In the genomic region with DNA sequence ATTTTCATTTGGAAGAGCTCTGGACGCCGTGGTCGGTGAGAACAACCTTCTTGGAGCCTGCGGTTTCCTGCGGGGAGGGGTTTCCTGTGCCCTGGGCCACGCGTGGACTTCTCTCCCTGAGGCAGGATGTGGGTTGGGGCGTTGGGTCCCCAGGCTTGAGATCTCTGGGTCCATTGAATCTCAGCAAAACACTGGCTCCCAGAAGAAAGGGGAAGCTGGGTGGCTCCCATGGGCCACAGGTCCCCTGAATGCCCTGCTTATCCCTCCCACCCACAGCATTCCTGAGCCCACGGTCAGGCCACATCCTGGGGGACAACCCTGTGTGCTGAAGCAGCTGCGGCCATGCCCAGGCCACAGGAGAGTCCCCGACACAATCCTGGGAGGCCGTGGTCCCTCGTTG, we compare ENCODE assay signal across 18 cellular contexts.
DNase-seq lines count a peak whose midpoint lies in the region; ATAC-seq and TF ChIP-seq lines count a peak whose summit lies in the region.
"Had no signal": no experiment of that assay in that cellular context is flagged by ENCODE, and none has a peak within 500 bp of the region (broad histone marks: within the 10 kb centered on the region; RNA-seq: fewer than 3 reads in every experiment).

No MANE protein-coding gene starts in this region.

- peak overlapping the region; percentile 18 for H3K27ac Mint-ChIP-seq in CD8-positive, alpha-beta T cell
- no peak overlapping the region for H3K27ac Mint-ChIP-seq in activated CD8-positive, alpha-beta T cell treated with anti-CD3 and anti-CD28 coated beads, Interleukin-2, amount 10 ng/mL, durations not matched to agents 7 days and 5 days
- H3K27ac Mint-ChIP-seq: stimulated activated naive B cell treated with anti-CD40 and anti-IgM and Interleukin-4, amounts not matched to agents 10 μg/mL and 1 μg/mL and 100 μg/mL, for 72 hours had no signal

- H3K36me3 ChIP-seq in CD8-positive, alpha-beta T cell (ENCODE audit: insufficient read depth, low read length), result no peaks in the 10 kb centered on the region
- H3K36me3 ChIP-seq: adrenal gland, ovary, upper lobe of left lung had no signal

- no peaks in the 10 kb centered on the region for H3K27me3 ChIP-seq in CD8-positive, alpha-beta T cell (ENCODE audit: insufficient read depth, low read length)
- H3K27me3 ChIP-seq: adrenal gland, ovary, upper lobe of left lung had no signal

- H3K4me1 ChIP-seq in CD8-positive, alpha-beta T cell (ENCODE audit: insufficient read depth, low read length), result peaks cover 18% of the 10 kb centered on the region
- H3K4me1 ChIP-seq: adrenal gland had no signal

- no peak for TF ChIP-seq CTCF in CD8-positive, alpha-beta T cell (IDR thresholded peaks at IDR 0.05)
- no peak for TF ChIP-seq CTCF in GM20000 (IDR thresholded peaks at IDR 0.05; ENCODE audit: extremely low read depth, missing control alignments)

- in situ Hi-C loops in G401 (cut with HindIII; ENCODE audit: low sequenced_read_pairs), result no loop called here

- H3K36me3 Mint-ChIP-seq in CD8-positive, alpha-beta T cell, result no peaks in the 10 kb centered on the region
- H3K36me3 Mint-ChIP-seq in activated CD8-positive, alpha-beta T cell treated with anti-CD3 and anti-CD28 coated beads, Interleukin-2, amount 10 ng/mL, durations not matched to agents 7 days and 5 days (ENCODE audit: low read depth), result peaks cover 3% of the 10 kb centered on the region
- H3K36me3 Mint-ChIP-seq: IgD-negative memory B cell had no signal

- peaks cover 4% of the 10 kb centered on the region for H3K9me3 Mint-ChIP-seq in CD8-positive, alpha-beta T cell
- H3K9me3 Mint-ChIP-seq in activated CD8-positive, alpha-beta T cell treated with anti-CD3 and anti-CD28 coated beads, Interleukin-2, amount 10 ng/mL, durations not matched to agents 7 days and 5 days (ENCODE audit: insufficient read depth), result peaks cover 4% of the 10 kb centered on the region
- H3K9me3 Mint-ChIP-seq: IgD-negative memory B cell had no signal

- no peak overlapping the region for H3K4me3 ChIP-seq in CD8-positive, alpha-beta T cell (ENCODE audit: low read depth, low read length)
- H3K4me3 ChIP-seq: adrenal gland, ovary, skin epidermis, upper lobe of left lung had no signal

- no peak overlapping the region for H3K27ac ChIP-seq in CD8-positive, alpha-beta T cell (ENCODE audit: low read depth, low read length)
- H3K27ac ChIP-seq: adrenal gland, ovary, skin epidermis, upper lobe of left lung had no signal

- POLR2A ChIA-PET in CD8-positive, alpha-beta T cell (lab: Charles Lee), result no interaction called here
- POLR2A ChIA-PET in activated CD8-positive, alpha-beta T cell treated with anti-CD3 and anti-CD28 coated beads, Interleukin-2, amount 10 ng/mL, durations not matched to agents 7 days and 5 days (lab: Charles Lee), result no interaction called here

- H3K4me3 Mint-ChIP-seq in CD8-positive, alpha-beta T cell, result peak overlapping the region; percentile 37
- H3K4me3 Mint-ChIP-seq in activated CD8-positive, alpha-beta T cell treated with anti-CD3 and anti-CD28 coated beads, Interleukin-2, amount 10 ng/mL, durations not matched to agents 7 days and 5 days, result no peak overlapping the region
- H3K4me3 Mint-ChIP-seq: IgD-negative memory B cell; stimulated activated naive B cell treated with anti-CD40 and anti-IgM and Interleukin-4, amounts not matched to agents 10 μg/mL and 1 μg/mL and 100 μg/mL, for 72 hours had no signal

- peaks cover 18% of the 10 kb centered on the region for H3K4me1 Mint-ChIP-seq in CD8-positive, alpha-beta T cell (ENCODE audit: low read depth)
- peaks cover 11% of the 10 kb centered on the region for H3K4me1 Mint-ChIP-seq in activated CD8-positive, alpha-beta T cell treated with anti-CD3 and anti-CD28 coated beads, Interleukin-2, amount 10 ng/mL, durations not matched to agents 7 days and 5 days (ENCODE audit: low read depth)

- H3K27me3 Mint-ChIP-seq in CD8-positive, alpha-beta T cell (ENCODE audit: low read depth), result no peaks in the 10 kb centered on the region
- H3K27me3 Mint-ChIP-seq in activated CD8-positive, alpha-beta T cell treated with anti-CD3 and anti-CD28 coated beads, Interleukin-2, amount 10 ng/mL, durations not matched to agents 7 days and 5 days (ENCODE audit: low read depth), result no peaks in the 10 kb centered on the region

- intact Hi-C loops in CD8-positive, alpha-beta T cell (cut with DNase I, micrococcal nuclease), result no loop called here

- DNase-seq in activated CD4-positive, alpha-beta T cell treated with anti-CD3 and anti-CD28 coated beads for 48 hours, result peak; percentile 42
- no peak for DNase-seq in activated CD4-positive, alpha-beta T cell treated with anti-CD3 and anti-CD28 coated beads for 1 hour
- peak in 4 of 7 experiments; percentile 15 to 58 (median 28) for DNase-seq in CD8-positive, alpha-beta T cell
- DNase-seq in activated CD8-positive, alpha-beta T cell treated with anti-CD3 and anti-CD28 coated beads, Interleukin-2, amount 10 ng/mL, durations not matched to agents 7 days and 5 days, result peak; percentile 38
- peak; percentile 72 for DNase-seq in mesenteric fat pad (ENCODE audit: low spot score)
- DNase-seq in NCI-H146 treated with DMSO at 0.1 percent for 48 hours (lab: John Stamatoyannopoulos, UW; ENCODE audit: unreplicated experiment), result no peak
- no peak for DNase-seq in GM20000 (ENCODE audit: low spot score)
- DNase-seq in G401 (ENCODE audit: low spot score), result no peak
- DNase-seq: 8988T; kidney glomerular epithelial cell; NCI-H1048; NCI-H748 treated with DMSO at 0.1 percent for 48 hours; stimulated activated naive B cell treated with anti-CD40 and anti-IgM and Interleukin-4, amounts not matched to agents 10 μg/mL and 1 μg/mL and 100 μg/mL, for 72 hours; upper lobe of left lung had no signal

- H3K9me3 ChIP-seq in CD8-positive, alpha-beta T cell (ENCODE audit: low read length), result no peaks in the 10 kb centered on the region
- H3K9me3 ChIP-seq: adrenal gland, ovary, upper lobe of left lung had no signal

- CTCF ChIA-PET in CD8-positive, alpha-beta T cell (lab: Charles Lee), result interaction anchor here (1.0 kb wide), 1 partner anchor 12 kb away, joined by 3 read pairs; no protein-coding TSS in a partner anchor
- CTCF ChIA-PET in activated CD8-positive, alpha-beta T cell treated with anti-CD3 and anti-CD28 coated beads, Interleukin-2, amount 10 ng/mL, durations not matched to agents 7 days and 5 days (lab: Charles Lee), result no interaction called here

- no peak for ATAC-seq in CD8-positive, alpha-beta T cell
- ATAC-seq in activated CD8-positive, alpha-beta T cell treated with anti-CD3 and anti-CD28 coated beads, Interleukin-2, amount 10 ng/mL, durations not matched to agents 7 days and 5 days, result no peak

Comparison
In these comparisons a context has a peak if more than half of its experiments do, and no peak if none do; other contexts are left out.
1. DNase-seq: peak in activated CD4-positive, alpha-beta T cell treated with anti-CD3 and anti-CD28 coated beads for 48 hours (single experiment), CD8-positive, alpha-beta T cell (4 of 7), activated CD8-positive, alpha-beta T cell treated with anti-CD3 and anti-CD28 coated beads, Interleukin-2, amount 10 ng/mL, durations not matched to agents 7 days and 5 days (single experiment) and mesenteric fat pad (single experiment); none in activated CD4-positive, alpha-beta T cell treated with anti-CD3 and anti-CD28 coated beads for 1 hour (single experiment), NCI-H146 treated with DMSO at 0.1 percent for 48 hours (single experiment), GM20000 (single experiment) and G401 (single experiment).